Comparison of ENCODE assay signal across 10 cellular contexts in genomic region chr11:128790200-128790599, GRCh38.
DNase-seq lines count a peak whose midpoint lies in the region; ATAC-seq and TF ChIP-seq lines count a peak whose summit lies in the region.
"Had no signal": no experiment of that assay in that cellular context is flagged by ENCODE, and none has a peak within 500 bp of the region (broad histone marks: within the 10 kb centered on the region; RNA-seq: fewer than 3 reads in every experiment).

No MANE protein-coding gene starts in this region.

- peaks cover 9% of the 10 kb centered on the region for H3K27me3 Mint-ChIP-seq in Calu3 (ENCODE audit: unreplicated experiment)
- H3K27me3 Mint-ChIP-seq: naive B cell had no signal

- no peaks in the 10 kb centered on the region for H3K9me3 ChIP-seq in adrenal gland (replicated peaks in 1 of 3)
- H3K9me3 ChIP-seq in osteoblast (ENCODE audit: low read depth, low read length): no peaks in the 10 kb centered on the region

- 39 to 49% (median 45%) methylated on average over 11 of the region's 11 CpGs for WGBS in adrenal gland, 4 donors

- H3K4me3 ChIP-seq in adrenal gland (no peak overlapping the region), osteoblast (ENCODE audit: insufficient read depth, low read length) (peak overlapping the region; percentile 43)

- no peak for TF ChIP-seq POLR2A in adrenal gland (IDR thresholded peaks at IDR 0.05)

- no peaks in the 10 kb centered on the region for H3K4me1 Mint-ChIP-seq in Calu3 (ENCODE audit: low read depth, unreplicated experiment)

- DNase-seq in Calu3: peak; percentile 5
- DNase-seq in adrenal gland: peak in 6 of 7 donors; percentile 35 to 72 (median 48)
- peak; percentile 80 for DNase-seq in left cardiac atrium
- DNase-seq in osteoblast (ENCODE audit: insufficient read length, low spot score, missing footprints): peak; percentile 81
- DNase-seq in KBM-7: no peak
- no peak for DNase-seq in GM20000 (ENCODE audit: low spot score)
- DNase-seq: erythroblast, naive B cell had no signal

- no peak overlapping the region for H3K4me3 Mint-ChIP-seq in Calu3 (ENCODE audit: low read depth, unreplicated experiment)
- H3K4me3 Mint-ChIP-seq: naive B cell had no signal

- H3K36me3 ChIP-seq in adrenal gland (replicated peaks in 1 of 2) (peaks cover 0 to 5% of the 10 kb centered on the region in 2 donors), osteoblast (ENCODE audit: insufficient read depth, low read length) (peaks cover 19% of the 10 kb centered on the region)

- BruUV-seq in Calu3 (replicated peaks; lab: Mats Ljungman, UMichigan): no TSS peak

- H3K79me2 ChIP-seq in osteoblast (ENCODE audit: insufficient read depth, low read length): no peaks in the 10 kb centered on the region

- H3K9me3 Mint-ChIP-seq in Calu3 (ENCODE audit: low read depth, unreplicated experiment): no peaks in the 10 kb centered on the region
- H3K9me3 Mint-ChIP-seq: naive B cell had no signal

- no peak overlapping the region for H3K27ac Mint-ChIP-seq in Calu3 (ENCODE audit: unreplicated experiment)

- in situ Hi-C loops in KBM-7 (cut with MboI; ENCODE audit: low pct_unique_long_range_greater_than_20kb, low sequenced_read_pairs): no loop called here

- CTCF ChIA-PET in Calu3 (lab: Charles Lee): interaction anchor here (1.0 kb wide), 1 partner anchor 633 kb away, joined by 5 read pairs; no protein-coding TSS in a partner anchor

- intact Hi-C loops in Calu3 (cut with micrococcal nuclease; ENCODE audit: unreplicated experiment) (no loop called here), adrenal gland (cut with DNase I) (no loop called here), left cardiac atrium (cut with DNase I) (no loop called here)

- ATAC-seq in left cardiac atrium (peak; percentile 86 to 92), HG03280 (IDR thresholded peaks at IDR 0.05; ENCODE audit: unreplicated experiment) (no peak), GM18858 (IDR thresholded peaks at IDR 0.05; ENCODE audit: unreplicated experiment) (no peak)

- H3K27me3 ChIP-seq in adrenal gland (no peaks in the 10 kb centered on the region), osteoblast (ENCODE audit: insufficient read depth, low read length) (no peaks in the 10 kb centered on the region)

- no peaks in the 10 kb centered on the region for H3K36me3 Mint-ChIP-seq in Calu3 (ENCODE audit: insufficient read depth, unreplicated experiment)

- H3K4me1 ChIP-seq in adrenal gland (replicated peaks in 1 of 2) (peaks cover 0 to 4% of the 10 kb centered on the region in 2 donors), osteoblast (ENCODE audit: insufficient read depth, low read length) (peaks cover 13% of the 10 kb centered on the region)

- peak overlapping the region; percentile 28 for H2AFZ ChIP-seq in osteoblast (ENCODE audit: low read length)

- no peak overlapping the region for H3K27ac ChIP-seq in adrenal gland
- peak overlapping the region; percentile 31 for H3K27ac ChIP-seq in osteoblast (ENCODE audit: low read depth, low read length)

- peaks cover 4% of the 10 kb centered on the region for H4K20me1 ChIP-seq in osteoblast (ENCODE audit: insufficient read depth, low read length)

- H3K4me2 ChIP-seq in osteoblast (ENCODE audit: insufficient read depth, low read length): peak overlapping the region; percentile 67

- TF ChIP-seq CTCF in Calu3 (IDR thresholded peaks at IDR 0.05; ENCODE audit: unreplicated experiment) (no peak), adrenal gland (IDR thresholded peaks at IDR 0.05) (no peak), osteoblast (IDR thresholded peaks at IDR 0.05; ENCODE audit: extremely low read depth, low read depth, low read length) (no peak), GM20000 (IDR thresholded peaks at IDR 0.05; ENCODE audit: extremely low read depth, missing control alignments) (no peak)

Comparison
In these comparisons a context has a peak if more than half of its experiments do, and no peak if none do; other contexts are left out.
1. DNase-seq: peak in Calu3 (single experiment), adrenal gland (6 of 7), left cardiac atrium (single experiment) and osteoblast (single experiment); none in KBM-7 (single experiment) and GM20000 (single experiment).
2. ATAC-seq: peak in left cardiac atrium (2 of 2); none in HG03280 (single experiment) and GM18858 (single experiment).